In genomic region chr3:50352762-50353161, GRCh38 we compare ENCODE assay signal across 9 cellular contexts. TPM values are rescaled to one million over a fixed set of nuclear protein-coding genes. Genes with fewer than 3 reads are reported as not detected.
A peak's percentile ranks its signal among the peaks of the same experiment; 100 is the strongest.
DNase-seq lines count a peak whose midpoint lies in the region; ATAC-seq, FAIRE-seq and TF ChIP-seq lines count a peak whose summit lies in the region.
"Had no signal": no experiment of that assay in that cellular context is flagged by ENCODE, and none has a peak within 500 bp of the region (broad histone marks: within the 10 kb centered on the region; RNA-seq: fewer than 3 reads in every experiment).

No MANE protein-coding gene starts in this region.

- H3K27me3 ChIP-seq in DND-41 (ENCODE audit: insufficient read depth, low read length, poor library complexity) = no peaks in the 10 kb centered on the region
- H3K27me3 ChIP-seq in OCI-LY1 (ENCODE audit: insufficient read depth, low read length) = no peaks in the 10 kb centered on the region
- no peaks in the 10 kb centered on the region for H3K27me3 ChIP-seq in endothelial cell of umbilical vein (ENCODE audit: control insufficient read depth in 2 of 2, insufficient read depth in 2 of 2, low read length in 2 of 2)

- H3K79me2 ChIP-seq in DND-41 (ENCODE audit: insufficient read depth, low read length) (peaks cover 71% of the 10 kb centered on the region), OCI-LY1 (ENCODE audit: insufficient read depth, low read length) (no peaks in the 10 kb centered on the region), endothelial cell of umbilical vein (ENCODE audit: control insufficient read depth, insufficient read depth, low read length) (peaks cover 29% of the 10 kb centered on the region)

- no peak for TF ChIP-seq RAD21 in A549 (conservative IDR thresholded peaks at IDR 0.05 in 1 of 2, IDR thresholded peaks at IDR 0.05 in 1 of 2)

- no peak for TF ChIP-seq POLR2A in A549 (IDR thresholded peaks at IDR 0.05; ENCODE audit: low read length)
- no peak for TF ChIP-seq POLR2A in endothelial cell of umbilical vein (IDR thresholded peaks at IDR 0.05; ENCODE audit: low read depth, low read length)

- H3K4me1 ChIP-seq in A549 (peaks cover 40% of the 10 kb centered on the region), DND-41 (ENCODE audit: insufficient read depth, low read length) (peaks cover 62% of the 10 kb centered on the region), OCI-LY1 (ENCODE audit: insufficient read depth, low read length, severe bottlenecking) (peaks cover 47% of the 10 kb centered on the region), endothelial cell of umbilical vein (ENCODE audit: control insufficient read depth, extremely low read depth, insufficient read depth, low read length) (peaks cover 36% of the 10 kb centered on the region)

- no peaks in the 10 kb centered on the region for H3K9me1 ChIP-seq in endothelial cell of umbilical vein (replicated peaks; ENCODE audit: control insufficient read depth, extremely low read depth, insufficient read depth, low read length)

- H3K27ac ChIP-seq in A549 (no peak overlapping the region), DND-41 (ENCODE audit: low read length) (no peak overlapping the region), OCI-LY1 (ENCODE audit: low read depth, low read length, poor library complexity, severe bottlenecking) (no peak overlapping the region), endothelial cell of umbilical vein (ENCODE audit: insufficient read depth, low read depth, low read length) (no peak overlapping the region)

- no peak for FAIRE-seq in A549 (lab: Jason Lieb, UNC)
- FAIRE-seq in endothelial cell of umbilical vein (lab: Jason Lieb, UNC) = peak; percentile 47

- H2AFZ ChIP-seq in DND-41 (ENCODE audit: low read depth, low read length) (no peak overlapping the region), OCI-LY1 (ENCODE audit: low read length) (no peak overlapping the region), endothelial cell of umbilical vein (ENCODE audit: low read depth, low read length) (no peak overlapping the region)

- DNase-seq in A549 (ENCODE audit: low read depth in 1 of 2, low spot score in 1 of 2) (peak; percentile 47 to 56), DND-41 (no peak), endothelial cell of umbilical vein (ENCODE audit: low read depth, low spot score) (no peak), posterior cingulate gyrus (no peak), D341Med (ENCODE audit: low spot score) (no peak), left ventricle myocardium superior (no peak)
- DNase-seq: naive thymus-derived CD8-positive, alpha-beta T cell had no signal

- TF ChIP-seq CTCF in A549 (IDR thresholded peaks at IDR 0.05) (0 out of 3 replicates have a peak, but pooled peaks have one; percentile 9), DND-41 (IDR thresholded peaks at IDR 0.05; ENCODE audit: borderline replicate concordance, extremely low read depth, low read length, poor library complexity, severe bottlenecking) (peak; percentile 47), OCI-LY1 (IDR thresholded peaks at IDR 0.05; ENCODE audit: low read length) (peak; percentile 42; the same call in 1 of the 2 replicates), endothelial cell of umbilical vein (IDR thresholded peaks at IDR 0.05; ENCODE audit: extremely low read depth in 1 of 2, insufficient read depth in 1 of 2, low read depth in 1 of 2, low read length in 2 of 2) (peak; percentile 6 to 24)

- H3K36me3 ChIP-seq in DND-41 (ENCODE audit: insufficient read depth, low read length) (peaks cover 73% of the 10 kb centered on the region), OCI-LY1 (ENCODE audit: insufficient read depth, low read length) (peaks cover 45% of the 10 kb centered on the region; the same call in 1 of the 2 replicates), endothelial cell of umbilical vein (ENCODE audit: control insufficient read depth in 2 of 2, extremely low read depth in 1 of 2, insufficient read depth in 2 of 2, low read length in 2 of 2) (peaks cover 8 to 31% of the 10 kb centered on the region in 2 experiments)

- H3K9me3 ChIP-seq in A549 (no peaks in the 10 kb centered on the region), DND-41 (ENCODE audit: insufficient read depth, low read length, severe bottlenecking) (no peaks in the 10 kb centered on the region), OCI-LY1 (ENCODE audit: low read length) (no peaks in the 10 kb centered on the region), endothelial cell of umbilical vein (replicated peaks; ENCODE audit: control insufficient read depth, insufficient read depth, low read length) (no peaks in the 10 kb centered on the region)

- no TSS peak for BruUV-seq in endothelial cell of umbilical vein (replicated peaks; lab: Mats Ljungman, UMichigan)

- no peak overlapping the region for H3K4me3 ChIP-seq in A549
- H3K4me3 ChIP-seq in DND-41 (ENCODE audit: low read depth in 1 of 2, low read length in 2 of 2) = no peak overlapping the region
- H3K4me3 ChIP-seq in OCI-LY1 (ENCODE audit: low read depth, low read length, poor library complexity, severe bottlenecking) = no peak overlapping the region
- no peak overlapping the region for H3K4me3 ChIP-seq in endothelial cell of umbilical vein (replicated peaks in 1 of 3; ENCODE audit: insufficient read depth in 1 of 3, low read depth in 1 of 3, low read length in 3 of 3)

- no peaks in the 10 kb centered on the region for H3F3A ChIP-seq in OCI-LY1 (ENCODE audit: insufficient read depth, low read length)

- dilution Hi-C loops in endothelial cell of umbilical vein (cut with MboI; ENCODE audit: extremely low pct_ligation_motif_present, low sequenced_read_pairs) = no loop called here

- ATAC-seq in A549 (no peak; a peak in 1 of 6 replicates), DND-41 (ENCODE audit: insufficient read depth, low read depth) (no peak), GM18861 (IDR thresholded peaks at IDR 0.05; ENCODE audit: unreplicated experiment) (no peak), left ventricle myocardium superior (no peak)
- ATAC-seq: naive thymus-derived CD8-positive, alpha-beta T cell had no signal

- intact Hi-C loops in endothelial cell of umbilical vein (cut with micrococcal nuclease) (no loop called here), posterior cingulate gyrus (cut with DNase I) (no loop called here), left ventricle myocardium superior (cut with micrococcal nuclease) (no loop called here)

- H3K9me2 ChIP-seq in OCI-LY1 (ENCODE audit: low read depth, low read length) = no peaks in the 10 kb centered on the region

- H4K20me1 ChIP-seq in DND-41 (ENCODE audit: insufficient read depth, low read length) (peaks cover 50% of the 10 kb centered on the region), OCI-LY1 (ENCODE audit: insufficient read depth, low read length) (no peaks in the 10 kb centered on the region), endothelial cell of umbilical vein (replicated peaks; ENCODE audit: control insufficient read depth, extremely low read depth, insufficient read depth, low read length) (peaks cover 6% of the 10 kb centered on the region)

- 0% methylated on average over 2 of the region's 2 CpGs for WGBS in A549 (ENCODE audit: missing lambda C conversion rate)

- CTCF ChIA-PET in A549 (lab: Yijun Ruan, JAX) (interaction anchor here (0.6 to 1.7 kb wide), 7 partner anchors 12 to 1557 kb away, joined by 3 to 5 read pairs (median 4); partner anchors contain the start of gene TUSC2), endothelial cell of umbilical vein (lab: Charles Lee) (interaction anchor here (1.0 to 2.5 kb wide), 5 partner anchors 9 to 190 kb away, joined by 3 to 11 read pairs (median 4); partner anchors contain the start of genes RASSF1 and TUSC2)

- no peak for TF ChIP-seq EP300 in A549 (IDR thresholded peaks at IDR 0.05)

- POLR2A ChIA-PET in A549 (lab: Yijun Ruan, JAX) = no interaction called here
- POLR2A ChIA-PET in endothelial cell of umbilical vein (lab: Charles Lee) = interaction anchor here (0.7 kb wide), 1 partner anchor 134 kb away, joined by 6 read pairs; no protein-coding TSS in a partner anchor

- no peak overlapping the region for H3K4me2 ChIP-seq in A549
- H3K4me2 ChIP-seq in DND-41 (ENCODE audit: insufficient read depth, low read length) = no peak overlapping the region
- H3K4me2 ChIP-seq in OCI-LY1 (ENCODE audit: low read length) = no peak overlapping the region
- H3K4me2 ChIP-seq in endothelial cell of umbilical vein (ENCODE audit: insufficient read depth, low read length) = no peak overlapping the region

- no peak overlapping the region for H3K9ac ChIP-seq in DND-41 (ENCODE audit: low read depth, low read length)
- H3K9ac ChIP-seq in OCI-LY1 (ENCODE audit: low read length) = no peak overlapping the region
- no peak overlapping the region for H3K9ac ChIP-seq in endothelial cell of umbilical vein (replicated peaks; ENCODE audit: extremely low read depth, insufficient read depth, low read length)

RNA-seq across cellular contexts. Expression of gene CYB561D2, which starts 2.1 kb away (rescaled TPM):
- polyA plus RNA-seq in A549 (2011; rRNA removed) (14.4 and 23.1 TPM in 2 replicates), A549 (2017; fragmentation: RNase III; extraction: RNeasy Plus Mini Kit Qiagen cat#74134 plus additional on column Dnase treatment) (17.2 to 17.9 TPM (median 17.7 TPM) in 3 replicates), endothelial cell of umbilical vein (46.0 and 55.8 TPM in 2 replicates)
- polyA plus RNA-seq in A549 (2012; cell fraction: cytosol; rRNA removed) = 37.7 and 45.1 TPM in 2 replicates
- 56.1 and 71.5 TPM in 2 replicates for polyA plus RNA-seq in A549 (2012; cell fraction: nucleus; rRNA removed)
- polyA minus RNA-seq in A549 (2011; rRNA and poly(A)+ RNA removed) = 19.1 and 19.3 TPM in 2 replicates
- total RNA-seq in endothelial cell of umbilical vein (13.6 and 16.3 TPM in 2 replicates), left ventricle myocardium superior (5.2 TPM)
- 24.4 and 27.2 TPM in 2 replicates for polyA plus RNA-seq in endothelial cell of umbilical vein (2011; cell fraction: cytosol; rRNA removed)
- polyA plus RNA-seq in endothelial cell of umbilical vein (2011; cell fraction: nucleus; rRNA removed) = 22.0 and 22.2 TPM in 2 replicates
- polyA plus RNA-seq in endothelial cell of umbilical vein (2012) = 12.0 and 17.1 TPM in 2 replicates
- 20.8 TPM in 2 replicates for polyA minus RNA-seq in endothelial cell of umbilical vein
- polyA minus RNA-seq in endothelial cell of umbilical vein (2011; cell fraction: cytosol; rRNA and poly(A)+ RNA removed) = 11.3 TPM
- 6.3 and 8.8 TPM in 2 replicates for polyA minus RNA-seq in endothelial cell of umbilical vein (2011; cell fraction: nucleus; rRNA and poly(A)+ RNA removed)

RNA-seq across cellular contexts. Expression of gene NPRL2, which starts 2.2 kb away (rescaled TPM):
- polyA plus RNA-seq in A549 (2011; rRNA removed) (19.9 and 28.5 TPM in 2 replicates), A549 (2017; fragmentation: RNase III; extraction: RNeasy Plus Mini Kit Qiagen cat#74134 plus additional on column Dnase treatment) (17.5 to 19.5 TPM (median 17.7 TPM) in 3 replicates), endothelial cell of umbilical vein (30.6 and 33.5 TPM in 2 replicates)
- 30.0 and 31.9 TPM in 2 replicates for polyA plus RNA-seq in A549 (2012; cell fraction: cytosol; rRNA removed)
- 46.0 and 46.7 TPM in 2 replicates for polyA plus RNA-seq in A549 (2012; cell fraction: nucleus; rRNA removed)
- polyA minus RNA-seq in A549 (2011; rRNA and poly(A)+ RNA removed) = 25.1 and 31.7 TPM in 2 replicates
- total RNA-seq in endothelial cell of umbilical vein (13.4 and 14.5 TPM in 2 replicates), left ventricle myocardium superior (16.8 TPM)
- 24.0 and 27.3 TPM in 2 replicates for polyA plus RNA-seq in endothelial cell of umbilical vein (2011; cell fraction: cytosol; rRNA removed)
- polyA plus RNA-seq in endothelial cell of umbilical vein (2011; cell fraction: nucleus; rRNA removed) = 58.0 and 76.5 TPM in 2 replicates
- polyA plus RNA-seq in endothelial cell of umbilical vein (2012) = 16.5 and 17.1 TPM in 2 replicates
- 24.1 and 26.4 TPM in 2 replicates for polyA minus RNA-seq in endothelial cell of umbilical vein
- 8.7 TPM for polyA minus RNA-seq in endothelial cell of umbilical vein (2011; cell fraction: cytosol; rRNA and poly(A)+ RNA removed)
- 10.7 and 13.7 TPM in 2 replicates for polyA minus RNA-seq in endothelial cell of umbilical vein (2011; cell fraction: nucleus; rRNA and poly(A)+ RNA removed)

RNA-seq across cellular contexts. Expression of gene TMEM115, which starts 6.6 kb away (rescaled TPM):
- 17.4 and 18.8 TPM in 2 replicates for polyA plus RNA-seq in A549 (2011; rRNA removed)
- 27.1 and 37.1 TPM in 2 replicates for polyA plus RNA-seq in A549 (2012; cell fraction: cytosol; rRNA removed)
- polyA plus RNA-seq in A549 (2012; cell fraction: nucleus; rRNA removed) = 37.4 and 48.2 TPM in 2 replicates
- polyA plus RNA-seq in A549 (2017; fragmentation: RNase III; extraction: RNeasy Plus Mini Kit Qiagen cat#74134 plus additional on column Dnase treatment) = 22.0 to 26.8 TPM (median 26.8 TPM) in 3 replicates
- polyA minus RNA-seq in A549 (2011; rRNA and poly(A)+ RNA removed) = 28.8 and 30.0 TPM in 2 replicates
- 43.2 and 44.7 TPM in 2 replicates for total RNA-seq in endothelial cell of umbilical vein
- 65.5 and 90.1 TPM in 2 replicates for polyA plus RNA-seq in endothelial cell of umbilical vein
- polyA plus RNA-seq in endothelial cell of umbilical vein (2011; cell fraction: cytosol; rRNA removed) = 42.2 and 49.0 TPM in 2 replicates
- polyA plus RNA-seq in endothelial cell of umbilical vein (2011; cell fraction: nucleus; rRNA removed) = 23.7 and 24.7 TPM in 2 replicates
- 27.7 and 28.8 TPM in 2 replicates for polyA plus RNA-seq in endothelial cell of umbilical vein (2012)
- polyA minus RNA-seq in endothelial cell of umbilical vein = 45.9 and 53.4 TPM in 2 replicates
- polyA minus RNA-seq in endothelial cell of umbilical vein (2011; cell fraction: cytosol; rRNA and poly(A)+ RNA removed) = 25.6 TPM
- polyA minus RNA-seq in endothelial cell of umbilical vein (2011; cell fraction: nucleus; rRNA and poly(A)+ RNA removed) = 16.8 and 19.9 TPM in 2 replicates
- 27.4 TPM for total RNA-seq in left ventricle myocardium superior

RNA-seq across cellular contexts. Expression of gene ZMYND10, which starts 7.2 kb away (rescaled TPM):
- 0.41 and 0.43 TPM in 2 replicates for polyA plus RNA-seq in A549 (2011; rRNA removed)
- polyA plus RNA-seq in A549 (2012; cell fraction: cytosol; rRNA removed) = 1.0 TPM in 2 replicates
- 1.5 and 2.1 TPM in 2 replicates for polyA plus RNA-seq in A549 (2012; cell fraction: nucleus; rRNA removed)
- polyA plus RNA-seq in A549 (2017; fragmentation: RNase III; extraction: RNeasy Plus Mini Kit Qiagen cat#74134 plus additional on column Dnase treatment) = 0.71 to 0.84 TPM (median 0.77 TPM) in 3 replicates
- 1.0 and 2.0 TPM in 2 replicates for polyA minus RNA-seq in A549 (2011; rRNA and poly(A)+ RNA removed)
- 0.38 and 0.51 TPM in 2 replicates for total RNA-seq in endothelial cell of umbilical vein
- 0.25 and 0.33 TPM in 2 replicates for polyA plus RNA-seq in endothelial cell of umbilical vein
- 0.18 and 0.25 TPM in 2 replicates for polyA plus RNA-seq in endothelial cell of umbilical vein (2011; cell fraction: cytosol; rRNA removed)
- 0.49 and 0.75 TPM in 2 replicates for polyA plus RNA-seq in endothelial cell of umbilical vein (2011; cell fraction: nucleus; rRNA removed)
- 0.12 TPM in 1 of 2 replicates, not detected in the other for polyA plus RNA-seq in endothelial cell of umbilical vein (2012)
- polyA minus RNA-seq in endothelial cell of umbilical vein = not detected in 2 replicates
- not detected for polyA minus RNA-seq in endothelial cell of umbilical vein (2011; cell fraction: cytosol; rRNA and poly(A)+ RNA removed)
- polyA minus RNA-seq in endothelial cell of umbilical vein (2011; cell fraction: nucleus; rRNA and poly(A)+ RNA removed) = 0.19 and 0.48 TPM in 2 replicates
- total RNA-seq in left ventricle myocardium superior = 0.07 TPM
- polyA plus RNA-seq: naive thymus-derived CD8-positive, alpha-beta T cell had no signal

RNA-seq across cellular contexts. Expression of gene RASSF1, which starts 12.1 kb away (rescaled TPM):
- 11.9 and 15.4 TPM in 2 replicates for polyA plus RNA-seq in A549 (2011; rRNA removed)
- 31.2 and 35.2 TPM in 2 replicates for polyA plus RNA-seq in A549 (2012; cell fraction: cytosol; rRNA removed)
- polyA plus RNA-seq in A549 (2012; cell fraction: nucleus; rRNA removed) = 35.4 and 41.5 TPM in 2 replicates
- 14.4 to 15.7 TPM (median 15.5 TPM) in 3 replicates for polyA plus RNA-seq in A549 (2017; fragmentation: RNase III; extraction: RNeasy Plus Mini Kit Qiagen cat#74134 plus additional on column Dnase treatment)
- 3.4 and 6.4 TPM in 2 replicates for polyA minus RNA-seq in A549 (2011; rRNA and poly(A)+ RNA removed)
- total RNA-seq in endothelial cell of umbilical vein = 27.0 and 31.9 TPM in 2 replicates
- 52.2 and 59.7 TPM in 2 replicates for polyA plus RNA-seq in endothelial cell of umbilical vein
- 48.7 and 57.4 TPM in 2 replicates for polyA plus RNA-seq in endothelial cell of umbilical vein (2011; cell fraction: cytosol; rRNA removed)
- polyA plus RNA-seq in endothelial cell of umbilical vein (2011; cell fraction: nucleus; rRNA removed) = 46.5 and 64.6 TPM in 2 replicates
- 17.7 and 24.5 TPM in 2 replicates for polyA plus RNA-seq in endothelial cell of umbilical vein (2012)
- 14.7 and 20.1 TPM in 2 replicates for polyA minus RNA-seq in endothelial cell of umbilical vein
- 22.3 TPM for polyA minus RNA-seq in endothelial cell of umbilical vein (2011; cell fraction: cytosol; rRNA and poly(A)+ RNA removed)
- 18.0 and 21.2 TPM in 2 replicates for polyA minus RNA-seq in endothelial cell of umbilical vein (2011; cell fraction: nucleus; rRNA and poly(A)+ RNA removed)
- total RNA-seq in left ventricle myocardium superior = 10.5 TPM

Comparison
In these comparisons a context has a peak if more than half of its experiments do, and no peak if none do; other contexts are left out.
1. DNase-seq: peak in A549 (2 of 2); none in DND-41 (single experiment), endothelial cell of umbilical vein (single experiment), posterior cingulate gyrus (0 of 10), D341Med (single experiment) and left ventricle myocardium superior (single experiment).
2. Peak in every context shown above with its lines, with median percentiles within 50 percentile points of each other: CTCF ChIP-seq.